In genomic region chrX:39158801-39159657, GRCh38 we compare ENCODE assay signal across 9 cellular contexts.
A peak's percentile ranks its signal among the peaks of the same experiment; 100 is the strongest.
DNase-seq lines count a peak whose midpoint lies in the region; ATAC-seq and TF ChIP-seq lines count a peak whose summit lies in the region.
"Had no signal": no experiment of that assay in that cellular context is flagged by ENCODE, and none has a peak within 500 bp of the region (broad histone marks: within the 10 kb centered on the region; RNA-seq: fewer than 3 reads in every experiment).

No MANE protein-coding gene starts in this region.

- TF ChIP-seq CTCF in activated B cell treated with CpG ODN at 0.5 μM for 24 hours (IDR thresholded peaks at IDR 0.05) (no peak), tibial nerve (IDR thresholded peaks at IDR 0.05) (no peak)

- H3K27ac ChIP-seq in trophoblast cell (ENCODE audit: low read depth, low read length) (no peak overlapping the region), tibial nerve (no peak overlapping the region)

- no peak overlapping the region for H2AK5ac ChIP-seq in trophoblast cell (ENCODE audit: low read length)

- H3K27me3 ChIP-seq in trophoblast cell (ENCODE audit: insufficient read depth, low read length) (peaks cover 7% of the 10 kb centered on the region), tibial nerve (peaks cover 0 to 2% of the 10 kb centered on the region in 2 donors)

- H3K79me2 ChIP-seq in trophoblast cell (ENCODE audit: control insufficient read depth, insufficient read depth, low read length, poor library complexity): no peaks in the 10 kb centered on the region

- peaks cover 23% of the 10 kb centered on the region for H3K4me1 Mint-ChIP-seq in activated B cell treated with CpG ODN at 0.5 μM for 24 hours

- no peaks in the 10 kb centered on the region for H3K9me3 ChIP-seq in trophoblast cell (ENCODE audit: insufficient read depth, low read depth, low read length)
- H3K9me3 ChIP-seq in tibial nerve: no peaks in the 10 kb centered on the region

- POLR2A ChIA-PET in activated B cell treated with CpG ODN at 0.5 μM for 24 hours (lab: Charles Lee): interaction anchor here (0.7 kb wide), 1 partner anchor 18 kb away, joined by 11 read pairs; no protein-coding TSS in a partner anchor

- WGBS in trophoblast cell (ENCODE audit: extremely low coverage, insufficient coverage, insufficient read length): no CpG with 5 or more reads among the region's 11 CpGs
- WGBS in tibial nerve, 2 donors: 38 to 63% methylated on average over 10 to 11 of the region's 11 CpGs

- no peak overlapping the region for H3K18ac ChIP-seq in trophoblast cell (ENCODE audit: low read length)

- H3K4me2 ChIP-seq in trophoblast cell (ENCODE audit: low read length): no peak overlapping the region

- H2AFZ ChIP-seq in trophoblast cell (ENCODE audit: insufficient read depth, low read length, poor library complexity): no peak overlapping the region

- no peaks in the 10 kb centered on the region for H3K36me3 ChIP-seq in trophoblast cell (ENCODE audit: control insufficient read depth in 1 of 2, insufficient read depth in 2 of 2, low read length in 2 of 2)
- no peaks in the 10 kb centered on the region for H3K36me3 ChIP-seq in tibial nerve

- H2BK120ac ChIP-seq in trophoblast cell (ENCODE audit: insufficient read depth, low read length, poor library complexity): no peak overlapping the region

- no peak overlapping the region for H3K14ac ChIP-seq in trophoblast cell (ENCODE audit: low read length)

- no peak for TF ChIP-seq EP300 in tibial nerve (IDR thresholded peaks at IDR 0.05)

- H3K4ac ChIP-seq in trophoblast cell (ENCODE audit: low read depth, low read length): no peak overlapping the region

- no peak overlapping the region for H4K8ac ChIP-seq in trophoblast cell (ENCODE audit: low read depth, low read length)

- no peak overlapping the region for H3K27ac Mint-ChIP-seq in activated B cell treated with CpG ODN at 0.5 μM for 24 hours

- H3K4me1 ChIP-seq in trophoblast cell (ENCODE audit: control insufficient read depth in 1 of 2, insufficient read depth in 2 of 2, low read length in 2 of 2): peaks cover 0 to 2% of the 10 kb centered on the region in 2 experiments
- peaks cover 0 to 8% (median 0%) of the 10 kb centered on the region in 4 donors for H3K4me1 ChIP-seq in tibial nerve

- peak; percentile 64 for ATAC-seq in GM21390 (IDR thresholded peaks at IDR 0.05; ENCODE audit: unreplicated experiment)
- ATAC-seq in activated B cell treated with CpG ODN at 0.5 μM for 24 hours (ENCODE audit: low read depth): peak; percentile 45

- H3K79me1 ChIP-seq in trophoblast cell (ENCODE audit: low read length): no peaks in the 10 kb centered on the region

- H4K91ac ChIP-seq in trophoblast cell (ENCODE audit: low read depth, low read length): no peak overlapping the region

- H3K27me3 Mint-ChIP-seq in activated B cell treated with CpG ODN at 0.5 μM for 24 hours: peaks cover 4% of the 10 kb centered on the region

- H4K12ac ChIP-seq in trophoblast cell (ENCODE audit: low read depth, low read length): no peak overlapping the region

- no peak overlapping the region for H3K4me3 Mint-ChIP-seq in activated B cell treated with CpG ODN at 0.5 μM for 24 hours

- no peak overlapping the region for H2BK12ac ChIP-seq in trophoblast cell (ENCODE audit: low read length)

- no peak for TF ChIP-seq POLR2A in tibial nerve (IDR thresholded peaks at IDR 0.05)

- intact Hi-C loops in activated B cell treated with CpG ODN at 0.5 μM for 24 hours (cut with micrococcal nuclease): no loop called here

- H3K9me3 Mint-ChIP-seq in activated B cell treated with CpG ODN at 0.5 μM for 24 hours: no peaks in the 10 kb centered on the region

- no peak overlapping the region for H3K23ac ChIP-seq in trophoblast cell (ENCODE audit: low read length)

- CTCF ChIA-PET in activated B cell treated with CpG ODN at 0.5 μM for 24 hours (lab: Charles Lee): interaction anchor here (1.0 kb wide), 1 partner anchor 10 kb away, joined by 3 read pairs; no protein-coding TSS in a partner anchor

- H3K9ac ChIP-seq in trophoblast cell (ENCODE audit: low read length): no peak overlapping the region

- H3K4me3 ChIP-seq in trophoblast cell (ENCODE audit: low read depth, low read length) (no peak overlapping the region), tibial nerve (no peak overlapping the region)

- no peak overlapping the region for H2BK5ac ChIP-seq in trophoblast cell (ENCODE audit: low read depth, low read length, poor library complexity)

- H3K36me3 Mint-ChIP-seq in activated B cell treated with CpG ODN at 0.5 μM for 24 hours (ENCODE audit: low read depth): no peaks in the 10 kb centered on the region

- peak; percentile 82 for DNase-seq in NCI-H146 (lab: John Stamatoyannopoulos, UW)
- DNase-seq in activated B cell treated with CpG ODN at 0.5 μM for 24 hours: no peak
- peak; percentile 36 to 57 for DNase-seq in trophoblast cell
- DNase-seq in tibial nerve (ENCODE audit: low spot score in 2 of 2): no peak
- DNase-seq in activated CD8-positive, alpha-beta memory T cell treated with anti-CD3 and anti-CD28 coated beads, Interleukin-2, amount 50 U/mL, for 48 hours: no peak
- no peak for DNase-seq in HuH-7 (ENCODE audit: low spot score)
- no peak for DNase-seq in iPS-NIHi7 (ENCODE audit: extremely low spot score)
- DNase-seq: midbrain had no signal

Comparison
In these comparisons a context has a peak if more than half of its experiments do, and no peak if none do; other contexts are left out.
1. DNase-seq: peak in NCI-H146 (single experiment) and trophoblast cell (2 of 2); none in activated B cell treated with CpG ODN at 0.5 μM for 24 hours (single experiment), tibial nerve (0 of 2), activated CD8-positive, alpha-beta memory T cell treated with anti-CD3 and anti-CD28 coated beads, Interleukin-2, amount 50 U/mL, for 48 hours (single experiment), HuH-7 (single experiment) and iPS-NIHi7 (single experiment).